Comparison of ENCODE assay signal across 18 cellular contexts in the genomic region with DNA sequence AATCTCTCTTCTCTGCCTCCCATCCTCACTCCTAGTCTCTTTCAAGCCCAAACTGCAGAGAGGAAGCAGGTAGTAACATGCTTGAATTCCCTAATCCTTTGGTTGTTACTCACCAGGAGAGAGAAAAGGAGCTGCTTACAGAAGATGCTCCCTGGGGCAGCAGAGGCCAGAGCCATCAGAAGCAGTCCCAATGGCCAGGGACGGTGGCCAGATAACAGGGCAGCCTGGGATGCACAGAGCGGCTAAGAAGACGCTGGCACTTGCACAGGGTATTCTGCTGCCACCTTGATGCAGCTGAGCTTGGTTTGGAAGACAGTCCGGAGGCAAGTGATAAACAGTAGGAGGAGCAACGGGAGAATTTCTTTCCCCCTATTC. TPM values are rescaled to one million over a fixed set of nuclear protein-coding genes. Genes with fewer than 3 reads are reported as not detected.
DNase-seq lines count a peak whose midpoint lies in the region; ATAC-seq, FAIRE-seq and TF ChIP-seq lines count a peak whose summit lies in the region.
"Had no signal": no experiment of that assay in that cellular context is flagged by ENCODE, and none has a peak within 500 bp of the region (broad histone marks: within the 10 kb centered on the region; RNA-seq: fewer than 3 reads in every experiment).

No MANE protein-coding gene starts in this region.

- no peak overlapping the region for H2AFZ ChIP-seq in H9 (ENCODE audit: low read length)
- peak overlapping the region; percentile 86 for H2AFZ ChIP-seq in neural progenitor cell (replicated peaks)
- H2AFZ ChIP-seq in OCI-LY7 (ENCODE audit: low read length): no peak overlapping the region

- H4K5ac ChIP-seq in H9 (ENCODE audit: insufficient read length, low read depth, low read length): no peak overlapping the region

- H3K36me3 ChIP-seq in endodermal cell (ENCODE audit: control insufficient read depth, insufficient read depth, low read length) (no peaks in the 10 kb centered on the region), neural progenitor cell (no peaks in the 10 kb centered on the region), OCI-LY7 (ENCODE audit: insufficient read depth, low read length) (no peaks in the 10 kb centered on the region)
- H3K36me3 ChIP-seq: heart right ventricle, right lobe of liver, SJSA1 had no signal

- CTCF ChIA-PET in T-cell (lab: Charles Lee) (no interaction called here), OCI-LY7 (lab: Charles Lee; ENCODE audit: unreplicated experiment) (no interaction called here)

- H2BK12ac ChIP-seq in H9 (ENCODE audit: insufficient read length, low read depth, low read length): no peak overlapping the region

- H3K4me2 ChIP-seq in H9 (ENCODE audit: insufficient read depth, insufficient read length, low read length) (no peak overlapping the region), neural progenitor cell (no peak overlapping the region), OCI-LY7 (ENCODE audit: low read length) (no peak overlapping the region)

- no peak overlapping the region for H3T11ph ChIP-seq in H9 (ENCODE audit: low read length)

- no peak for DNase-seq in H9
- peak in 1 of 34 experiments; percentile 5 for DNase-seq in T-cell
- DNase-seq in endodermal cell: peak; percentile 48
- DNase-seq in neural progenitor cell (ENCODE audit: low spot score): peak; percentile 26
- DNase-seq in osteocyte (ENCODE audit: extremely low spot score, unreplicated experiment): no peak
- no peak for DNase-seq in H54 (ENCODE audit: insufficient read length, low spot score)
- no peak for DNase-seq in OCI-LY7 (ENCODE audit: low spot score)
- DNase-seq: activated T-cell treated with anti-CD3 and anti-CD28 coated beads for 4 hours; GDM1; heart right ventricle; kidney glomerular epithelial cell; midbrain; NCI-H2081; NCI-H510A treated with DMSO at 0.1 percent for 48 hours; right lobe of liver; stimulated activated CD4-positive, alpha-beta T cell treated with anti-CD3 and anti-CD28 coated beads, Interleukin-2, amount 100 ng/mL, for 24 hours; T-helper 9 cell had no signal

- no peaks in the 10 kb centered on the region for H3K23me2 ChIP-seq in H9 (ENCODE audit: insufficient read length, low read depth, low read length, poor library complexity, severe bottlenecking)

- H3K79me2 ChIP-seq in H9 (ENCODE audit: insufficient read depth, low read length) (no peaks in the 10 kb centered on the region), neural progenitor cell (ENCODE audit: low read depth) (no peaks in the 10 kb centered on the region), OCI-LY7 (ENCODE audit: insufficient read depth, low read depth, low read length) (no peaks in the 10 kb centered on the region)

- H3K9me3 Mint-ChIP-seq in H9 (no peaks in the 10 kb centered on the region; a peak in 1 of 5 replicates), T-cell (peaks cover 0 to 7% (median 6%) of the 10 kb centered on the region in 3 donors), endodermal cell (peaks cover 1% of the 10 kb centered on the region), neural progenitor cell (no peaks in the 10 kb centered on the region), osteocyte (ENCODE audit: unreplicated experiment) (no peaks in the 10 kb centered on the region)

- H3K79me1 ChIP-seq in H9 (ENCODE audit: insufficient read depth, low read depth, low read length, poor library complexity, severe bottlenecking): no peaks in the 10 kb centered on the region

- H3K18ac ChIP-seq in H9 (ENCODE audit: insufficient read length, low read depth, low read length): no peak overlapping the region

- H3K9me2 ChIP-seq in OCI-LY7 (ENCODE audit: insufficient read depth, low read length): no peaks in the 10 kb centered on the region

- no peak overlapping the region for H3K56ac ChIP-seq in H9 (ENCODE audit: insufficient read length, low read depth, low read length)

- TF ChIP-seq POLR2A in H54 (IDR thresholded peaks at IDR 0.05; ENCODE audit: low read depth, low read length): no peak

- H3K27ac ChIP-seq in H9 (ENCODE audit: insufficient read length, low read depth, low read length) (no peak overlapping the region), endodermal cell (ENCODE audit: low read depth, low read length) (no peak overlapping the region), neural progenitor cell (no peak overlapping the region), OCI-LY7 (ENCODE audit: low read depth, low read length, poor library complexity, severe bottlenecking) (no peak overlapping the region)
- H3K27ac ChIP-seq: right lobe of liver, SJSA1 had no signal

- no peak overlapping the region for H3K4ac ChIP-seq in H9 (ENCODE audit: low read depth, low read length)

- no CpG with 5 or more reads among the region's 5 CpGs for WGBS in H9 (ENCODE audit: extremely low coverage, insufficient read length, low lambda C conversion rate)
- WGBS in endodermal cell (ENCODE audit: insufficient coverage in 1 of 2, insufficient read length in 1 of 2), 2 experiments: 83% methylated on average over 5 of the region's 5 CpGs; no CpG with 5 or more reads in 1 of the 2 experiments

- POLR2A ChIA-PET in T-cell (lab: Charles Lee) (no interaction called here), OCI-LY7 (lab: Charles Lee) (interaction anchor here (0.7 kb wide), 1 partner anchor 13 kb away, joined by 3 read pairs; no protein-coding TSS in a partner anchor)

- no TSS peak for BruUV-seq in OCI-LY7 (replicated peaks; lab: Mats Ljungman, UMichigan)

- H3K4me1 Mint-ChIP-seq in H9 (peaks cover 10 to 11% of the 10 kb centered on the region in 2 experiments), T-cell (peaks cover 0 to 15% (median 9%) of the 10 kb centered on the region in 3 donors), endodermal cell (peaks cover 4% of the 10 kb centered on the region), neural progenitor cell (peaks cover 5% of the 10 kb centered on the region), osteocyte (ENCODE audit: unreplicated experiment) (no peaks in the 10 kb centered on the region)

- peak overlapping the region in 2 of 3 experiments; percentile 80 to 82; a peak in 4 of 7 replicates for H3K27ac Mint-ChIP-seq in H9
- H3K27ac Mint-ChIP-seq in T-cell: peak overlapping the region; percentile 57 to 89
- no peak overlapping the region for H3K27ac Mint-ChIP-seq in endodermal cell
- H3K27ac Mint-ChIP-seq in neural progenitor cell: no peak overlapping the region
- no peak overlapping the region for H3K27ac Mint-ChIP-seq in osteocyte (ENCODE audit: unreplicated experiment)

- H2BK5ac ChIP-seq in H9 (ENCODE audit: insufficient read length, low read length): no peak overlapping the region

- H3K4me3 ChIP-seq in endodermal cell (ENCODE audit: low read length) (no peak overlapping the region), neural progenitor cell (no peak overlapping the region), OCI-LY7 (ENCODE audit: low read depth, low read length, poor library complexity, severe bottlenecking) (no peak overlapping the region)
- H3K4me3 ChIP-seq: heart right ventricle, right lobe of liver, SJSA1 had no signal

- no peak overlapping the region for H2BK15ac ChIP-seq in H9 (ENCODE audit: low read depth, low read length)

- H3K27me3 Mint-ChIP-seq in H9 (ENCODE audit: low read depth) (no peaks in the 10 kb centered on the region), T-cell (no peaks in the 10 kb centered on the region), endodermal cell (ENCODE audit: insufficient read depth) (no peaks in the 10 kb centered on the region), neural progenitor cell (ENCODE audit: insufficient read depth, low read depth) (no peaks in the 10 kb centered on the region), osteocyte (ENCODE audit: unreplicated experiment) (peaks cover 20% of the 10 kb centered on the region)

- intact Hi-C loops in OCI-LY7 (cut with micrococcal nuclease; ENCODE audit: unreplicated experiment): no loop called here

- no peak overlapping the region for H2BK120ac ChIP-seq in H9 (ENCODE audit: low read depth, low read length, poor library complexity, severe bottlenecking)

- H4K8ac ChIP-seq in H9 (replicated peaks; ENCODE audit: insufficient read length, low read depth, low read length): no peak overlapping the region

- H3K14ac ChIP-seq in H9 (ENCODE audit: insufficient read depth, low read length): no peak overlapping the region

- no peak overlapping the region for H2AK5ac ChIP-seq in H9 (ENCODE audit: insufficient read length, low read length)

- H3K9me3 ChIP-seq in H9 (ENCODE audit: control insufficient read depth, low read depth, low read length) (no peaks in the 10 kb centered on the region), endodermal cell (ENCODE audit: control insufficient read depth, low read length) (no peaks in the 10 kb centered on the region), neural progenitor cell (ENCODE audit: low read depth) (no peaks in the 10 kb centered on the region), OCI-LY7 (ENCODE audit: low read length) (no peaks in the 10 kb centered on the region)
- H3K9me3 ChIP-seq: heart right ventricle, right lobe of liver, SJSA1 had no signal

- H4K20me1 ChIP-seq in H9 (ENCODE audit: control insufficient read depth, insufficient read depth, insufficient read length) (no peaks in the 10 kb centered on the region), neural progenitor cell (ENCODE audit: low read depth) (no peaks in the 10 kb centered on the region), OCI-LY7 (ENCODE audit: insufficient read depth, low read length) (no peaks in the 10 kb centered on the region)

- FAIRE-seq in H54 (lab: Jason Lieb, UNC): no peak

- no peak overlapping the region for H2BK20ac ChIP-seq in H9 (ENCODE audit: low read depth, low read length, poor library complexity, severe bottlenecking)

- H3F3A ChIP-seq in neural progenitor cell (ENCODE audit: low read depth): no peaks in the 10 kb centered on the region

- no peaks in the 10 kb centered on the region for H3K36me3 Mint-ChIP-seq in H9 (ENCODE audit: insufficient read depth in 1 of 3, low read depth in 3 of 3)
- H3K36me3 Mint-ChIP-seq in T-cell: no peaks in the 10 kb centered on the region
- H3K36me3 Mint-ChIP-seq in endodermal cell (ENCODE audit: low read depth): no peaks in the 10 kb centered on the region
- no peaks in the 10 kb centered on the region for H3K36me3 Mint-ChIP-seq in neural progenitor cell
- H3K36me3 Mint-ChIP-seq in osteocyte (ENCODE audit: unreplicated experiment): no peaks in the 10 kb centered on the region

- H3K9ac ChIP-seq in H9 (ENCODE audit: extremely low read depth, insufficient read length, low read length) (no peak overlapping the region), endodermal cell (ENCODE audit: extremely low read depth, low read length, poor library complexity, severe bottlenecking) (no peak overlapping the region), neural progenitor cell (no peak overlapping the region)

- H3K4me1 ChIP-seq in H9 (ENCODE audit: insufficient read depth, low read length) (no peaks in the 10 kb centered on the region), endodermal cell (ENCODE audit: control insufficient read depth, insufficient read depth, low read length) (no peaks in the 10 kb centered on the region), neural progenitor cell (peaks cover 13% of the 10 kb centered on the region), OCI-LY7 (ENCODE audit: insufficient read depth, low read length, poor library complexity, severe bottlenecking) (no peaks in the 10 kb centered on the region)
- H3K4me1 ChIP-seq: right lobe of liver, SJSA1 had no signal

- no peaks in the 10 kb centered on the region for H3K27me3 ChIP-seq in H9 (ENCODE audit: insufficient read depth, low read length)
- H3K27me3 ChIP-seq in endodermal cell (ENCODE audit: control insufficient read depth, insufficient read depth, low read length, poor library complexity, severe bottlenecking): no peaks in the 10 kb centered on the region
- no peaks in the 10 kb centered on the region for H3K27me3 ChIP-seq in neural progenitor cell
- H3K27me3 ChIP-seq: heart right ventricle, right lobe of liver, SJSA1 had no signal

- peak in 3 of 4 experiments; percentile 26 to 37 (median 35) for ATAC-seq in T-cell (replicated peaks in 1 of 4)
- ATAC-seq: right lobe of liver had no signal

- no peak overlapping the region for H4K91ac ChIP-seq in H9 (ENCODE audit: insufficient read length, low read depth, low read length)

- H3K4me3 Mint-ChIP-seq in H9 (no peak overlapping the region), T-cell (peak overlapping the region; percentile 59 to 77 (median 65)), endodermal cell (no peak overlapping the region), neural progenitor cell (no peak overlapping the region), osteocyte (ENCODE audit: unreplicated experiment) (no peak overlapping the region)

- H3K23ac ChIP-seq in H9 (ENCODE audit: insufficient read length, low read depth, low read length): no peak overlapping the region

- TF ChIP-seq CTCF in H9 (conservative IDR thresholded peaks at IDR 0.05): no peak
- TF ChIP-seq CTCF in endodermal cell (conservative IDR thresholded peaks at IDR 0.05): no peak
- TF ChIP-seq CTCF in neural progenitor cell (IDR thresholded peaks at IDR 0.05): no peak
- TF ChIP-seq CTCF in osteocyte (IDR thresholded peaks at IDR 0.05): no peak
- no peak for TF ChIP-seq CTCF in OCI-LY7 (conservative IDR thresholded peaks at IDR 0.05; ENCODE audit: low read length)

RNA-seq across cellular contexts. Expression of gene DSC1, which starts 0.2 kb away (rescaled TPM):
- total RNA-seq in H9 (2021) (not detected in 2 replicates), T-cell (1 to 10 TPM; 1.5 to 5.9 (median 2.2) TPM), endodermal cell (not detected), neural progenitor cell (ENCODE audit: low replicate concordance) (not detected in 2 replicates), osteocyte (not detected in 2 replicates), OCI-LY7 (2022) (not detected in 2 replicates)
- polyA plus RNA-seq in endodermal cell (2013, experiment 1 of 2): not detected
- polyA plus RNA-seq in endodermal cell (2013, experiment 2 of 2): not detected
- total RNA-seq in OCI-LY7 (2014; rRNA removed; shearing (Covaris generic)): not detected in 2 replicates
- total RNA-seq: right lobe of liver, SJSA1 had no signal

Comparison
In these comparisons a context has a peak if more than half of its experiments do, and no peak if none do; other contexts are left out.
1. DNase-seq: peak in endodermal cell (single experiment) and neural progenitor cell (single experiment); none in H9 (single experiment), osteocyte (single experiment), H54 (single experiment) and OCI-LY7 (single experiment).
2. H3K27ac Mint-ChIP-seq: peak in H9 (2 of 3) and T-cell (2 of 2); none in endodermal cell (single experiment), neural progenitor cell (single experiment) and osteocyte (single experiment).
3. H3K4me3 Mint-ChIP-seq: peak in T-cell (3 of 3); none in H9 (0 of 2), endodermal cell (single experiment), neural progenitor cell (single experiment) and osteocyte (single experiment).